8 cellular contexts compared by ENCODE assay signal in the genomic region with DNA sequence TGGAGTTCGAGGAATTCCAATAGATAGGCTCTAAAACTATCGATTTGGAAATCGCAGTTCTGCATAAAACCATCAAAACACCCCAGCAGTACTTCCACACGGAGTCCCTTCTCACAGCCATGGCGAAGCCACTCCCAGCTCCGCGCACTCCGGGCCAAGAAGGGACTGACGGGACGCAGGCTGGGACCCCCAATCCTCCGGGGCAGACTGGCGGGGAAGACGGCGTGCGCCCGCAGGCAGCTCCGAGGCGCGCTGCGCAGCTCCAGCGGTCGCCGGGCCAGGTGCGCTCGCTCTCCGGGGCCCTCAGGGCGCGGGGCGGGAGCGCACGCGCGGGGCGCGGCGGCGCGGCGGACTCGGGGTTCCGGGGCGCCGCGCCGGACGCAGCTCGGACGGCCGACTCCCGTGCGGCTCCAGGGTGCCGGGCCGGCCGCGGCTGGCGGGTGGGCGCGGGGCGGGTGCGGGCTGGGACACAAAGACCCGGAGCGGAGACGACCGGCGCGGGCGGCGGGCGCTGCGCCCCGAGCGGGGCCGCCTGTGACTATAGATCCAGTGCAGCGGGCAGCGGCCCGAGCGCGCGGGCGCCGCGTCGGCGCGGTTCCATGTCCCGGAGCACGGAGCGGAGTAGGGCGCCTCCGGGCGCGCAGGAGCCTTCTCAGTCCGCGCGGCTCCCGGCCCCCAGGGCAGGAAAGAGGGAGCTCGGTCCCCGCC. TPM values are rescaled to one million over a fixed set of nuclear protein-coding genes. Genes with fewer than 3 reads are reported as not detected.
DNase-seq lines count a peak whose midpoint lies in the region; TF ChIP-seq lines count a peak whose summit lies in the region.

No MANE protein-coding gene starts in this region.

- peaks cover 3% of the 10 kb centered on the region; the same call in 1 of the 2 replicates for H3K27me3 Mint-ChIP-seq in HFFc6 (ENCODE audit: insufficient read depth)

- H3K27me3 ChIP-seq in iPS DF 6.9 (ENCODE audit: control insufficient read depth, insufficient read depth, low read length), result peaks cover 1% of the 10 kb centered on the region; the same call in 1 of the 2 replicates

- H3K36me3 ChIP-seq in iPS DF 6.9 (ENCODE audit: control insufficient read depth, insufficient read depth, low read length), result no peaks in the 10 kb centered on the region

- H3K9me3 Mint-ChIP-seq in HFFc6, result no peaks in the 10 kb centered on the region

- H3K4me3 ChIP-seq in astrocyte of the cerebellum (ENCODE audit: low read depth, low read length) (peak overlapping the region; percentile 74), iPS DF 6.9 (ENCODE audit: low read length) (peak overlapping the region; percentile 85), skin epidermis (peak overlapping the region; percentile 54 to 82 (median 61))

- H3K4me1 ChIP-seq in iPS DF 6.9 (ENCODE audit: control insufficient read depth, insufficient read depth, low read length), result peaks cover 5% of the 10 kb centered on the region; the same call in 1 of the 2 replicates

- H3K4me1 Mint-ChIP-seq in HFFc6 (ENCODE audit: low read depth), result peaks cover 38% of the 10 kb centered on the region

- no peak for TF ChIP-seq CTCF in HFFc6 (IDR thresholded peaks at IDR 0.05)
- TF ChIP-seq CTCF in astrocyte of the cerebellum (IDR thresholded peaks at IDR 0.05; ENCODE audit: low read depth, low read length, missing control alignments), result no peak

- no CpG with 5 or more reads among the region's 98 CpGs for WGBS in iPS DF 6.9 (ENCODE audit: insufficient coverage, insufficient read length)

- in situ Hi-C loops in astrocyte of the cerebellum (cut with HindIII; ENCODE audit: low sequenced_read_pairs), result loop anchor here (10.0 kb wide), 1 partner anchor 1770 kb away; no protein-coding TSS in a partner anchor

- H3K36me3 Mint-ChIP-seq in HFFc6 (ENCODE audit: low read depth), result peaks cover 9% of the 10 kb centered on the region; the same call in 1 of the 2 replicates

- no peak overlapping the region for H3K27ac Mint-ChIP-seq in HFFc6

- H3K27ac ChIP-seq in iPS DF 6.9 (ENCODE audit: low read length) (no peak overlapping the region), skin epidermis (peak overlapping the region in 20 of 21 experiments; percentile 27 to 90 (median 75))

- no peaks in the 10 kb centered on the region for H3K9me3 ChIP-seq in iPS DF 6.9 (ENCODE audit: control insufficient read depth, insufficient read depth, low read length)

- DNase-seq in NCI-H1694 treated with DMSO at 0.1 percent for 48 hours (lab: John Stamatoyannopoulos, UW) (peak; percentile 67), NCI-H1694 (lab: John Stamatoyannopoulos, UW) (no peak), HFFc6 (no peak), NCI-H69 (lab: John Stamatoyannopoulos, UW) (peak; percentile 70), astrocyte of the cerebellum (ENCODE audit: low read depth) (no peak), iPS DF 6.9 (ENCODE audit: low read depth, low spot score) (no peak), NCI-H1092 treated with DMSO at 0.1 percent for 48 hours (lab: John Stamatoyannopoulos, UW) (no peak)

- peak overlapping the region; percentile 93 for H3K4me3 Mint-ChIP-seq in HFFc6

RNA-seq across cellular contexts. Expression of a gene that starts 0.5 kb away (rescaled TPM):
- 10 to 100 TPM in 5 of 6 experiments, 1 to 10 TPM in 1; 8.1 to 32.5 (median 30.6) TPM for total RNA-seq in HFFc6 (2021; fragmentation: NEBNext Ultra II Directional; extraction: Animal tissue kit (Norgen Biotek cat#: 25700))

RNA-seq across cellular contexts. Expression of a gene that starts 32.9 kb away (rescaled TPM):
- total RNA-seq in HFFc6 (2021; fragmentation: NEBNext Ultra II Directional; extraction: Animal tissue kit (Norgen Biotek cat#: 25700)), result 10 to 100 TPM; 30.3 to 39.4 (median 38.0) TPM

Comparison
In these comparisons a context has a peak if more than half of its experiments do, and no peak if none do; other contexts are left out.
1. DNase-seq: peak in NCI-H1694 treated with DMSO at 0.1 percent for 48 hours (single experiment) and NCI-H69 (single experiment); none in NCI-H1694 (single experiment), HFFc6 (single experiment), astrocyte of the cerebellum (single experiment), iPS DF 6.9 (single experiment) and NCI-H1092 treated with DMSO at 0.1 percent for 48 hours (single experiment).
2. Peak in every context shown above with its lines, with median percentiles within 50 percentile points of each other: H3K4me3 ChIP-seq.